Comparison of ENCODE assay signal across 30 cellular contexts in the genomic region with DNA sequence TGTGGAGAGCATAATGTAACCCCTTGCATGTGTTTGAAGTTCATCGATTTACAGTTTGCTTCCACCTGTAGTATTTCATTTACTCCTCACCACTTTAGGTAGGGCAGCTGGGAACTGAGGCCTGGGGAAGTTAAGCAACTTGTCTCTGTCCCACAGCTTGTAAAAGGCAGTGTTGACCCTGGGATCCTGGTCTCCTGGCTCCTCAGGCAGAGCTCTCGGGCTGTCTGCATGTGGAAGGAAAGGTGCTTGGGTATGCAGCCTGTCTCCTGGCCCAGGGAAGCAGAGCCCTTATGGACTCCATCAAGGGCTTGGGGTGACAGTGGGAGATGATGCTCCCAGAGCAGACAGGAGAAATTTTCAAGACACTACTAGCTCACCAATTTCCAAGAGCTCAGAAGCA. TPM values are rescaled to one million over a fixed set of nuclear protein-coding genes. Genes with fewer than 3 reads are reported as not detected.
"Had no signal": no experiment of that assay in that cellular context is flagged by ENCODE, and none has a peak within 500 bp of the region (broad histone marks: within the 10 kb centered on the region; RNA-seq: fewer than 3 reads in every experiment).

No MANE protein-coding gene starts in this region.

- ATAC-seq: foreskin keratinocyte; gastroesophageal sphincter; left lung; mucosa of descending colon; natural killer cell treated with Interleukin-12 subunit alpha and Interleukin-12 subunit beta and Interleukin-15 and Interleukin-18, amount 100 ng/mL, for 72 hours; psoas muscle; right cardiac atrium; stimulated activated memory B cell treated with anti-CD40 and anti-IgM and Interleukin-4, amounts not matched to agents 10 μg/mL and 1 μg/mL and 100 μg/mL, for 72 hours had no signal

- H3K27ac ChIP-seq: colonic mucosa, esophagus muscularis mucosa, foreskin keratinocyte, gastroesophageal sphincter, heart left ventricle, hepatocyte, left lung, neural progenitor cell, psoas muscle, sigmoid colon, spleen, thyroid gland had no signal

- H3K27me3 ChIP-seq: colonic mucosa, esophagus muscularis mucosa, gastroesophageal sphincter, heart left ventricle, hepatocyte, left lung, neural progenitor cell, sigmoid colon, spleen, suprapubic skin, thyroid gland had no signal

- DNase-seq: colonic mucosa; effector memory CD4-positive, alpha-beta T cell; foreskin keratinocyte; heart left ventricle; kidney; left cardiac atrium; left lung; mesenchymal stem cell; mucosa of descending colon; naive B cell; nucleus accumbens; psoas muscle; right cardiac atrium; sigmoid colon; spleen; stimulated activated CD4-positive, alpha-beta T cell treated with anti-CD3 and anti-CD28 coated beads, Interleukin-4, amount 100 ng/mL, for 4 hours; thyroid gland; trophoblast cell had no signal

RNA-seq across cellular contexts. Expression of gene TRIM29, which starts 49.9 kb away (rescaled TPM):
- total RNA-seq: endothelial cell of umbilical vein; epithelial cell of proximal tubule; fibroblast of lung; lung microvascular endothelial cell; natural killer cell treated with Interleukin-12 subunit alpha and Interleukin-12 subunit beta and Interleukin-15 and Interleukin-18, amount 100 ng/mL, for 72 hours; osteocyte had no signal
